Comparison of ENCODE assay signal across 8 cellular contexts in genomic region chr18:48940854-48941531, GRCh38. TPM values are rescaled to one million over a fixed set of nuclear protein-coding genes. Genes with fewer than 3 reads are reported as not detected.
DNase-seq lines count a peak whose midpoint lies in the region; ATAC-seq and TF ChIP-seq lines count a peak whose summit lies in the region.

No MANE protein-coding gene starts in this region.

- H3K9ac ChIP-seq in mucosa of stomach (ENCODE audit: low read length): peak overlapping the region; percentile 16

- peak overlapping the region; percentile 96 for H3K27ac Mint-ChIP-seq in CD8-positive, alpha-beta T cell
- H3K27ac Mint-ChIP-seq in T-cell: peak overlapping the region; percentile 87 to 93
- H3K27ac Mint-ChIP-seq in activated naive CD8-positive, alpha-beta T cell treated with anti-CD3 and anti-CD28 coated beads, Interleukin-2, amount 50 U/mL, for 24 hours: peak overlapping the region; percentile 77

- no peaks in the 10 kb centered on the region for H3K36me3 ChIP-seq in CD8-positive, alpha-beta T cell (ENCODE audit: insufficient read depth, low read length)
- H3K36me3 ChIP-seq in mucosa of stomach (ENCODE audit: control insufficient read depth, insufficient read depth, low read length): peaks cover 17% of the 10 kb centered on the region

- POLR2A ChIA-PET in CD8-positive, alpha-beta T cell (lab: Charles Lee): interaction anchor here (0.6 to 2.6 kb wide), 7 partner anchors 12 to 163 kb away, joined by 3 to 26 read pairs (median 4); partner anchors contain the start of gene SMAD7
- POLR2A ChIA-PET in T-cell (lab: Charles Lee): interaction anchor here (0.7 to 3.0 kb wide), 8 partner anchors 8 to 127 kb away, joined by 3 to 22 read pairs (median 6); no protein-coding TSS in a partner anchor

- no peaks in the 10 kb centered on the region for H3K9me3 Mint-ChIP-seq in CD8-positive, alpha-beta T cell
- H3K9me3 Mint-ChIP-seq in T-cell: no peaks in the 10 kb centered on the region
- no peaks in the 10 kb centered on the region for H3K9me3 Mint-ChIP-seq in activated naive CD8-positive, alpha-beta T cell treated with anti-CD3 and anti-CD28 coated beads, Interleukin-2, amount 50 U/mL, for 24 hours

- peak overlapping the region; percentile 53 for H3K27ac ChIP-seq in CD8-positive, alpha-beta T cell (ENCODE audit: low read depth, low read length)
- H3K27ac ChIP-seq in substantia nigra (ENCODE audit: low read depth, low read length, poor library complexity, severe bottlenecking): peak overlapping the region; percentile 62

- peaks cover 41% of the 10 kb centered on the region for H3K36me3 Mint-ChIP-seq in CD8-positive, alpha-beta T cell
- peaks cover 44% of the 10 kb centered on the region for H3K36me3 Mint-ChIP-seq in T-cell
- peaks cover 46% of the 10 kb centered on the region for H3K36me3 Mint-ChIP-seq in activated naive CD8-positive, alpha-beta T cell treated with anti-CD3 and anti-CD28 coated beads, Interleukin-2, amount 50 U/mL, for 24 hours (ENCODE audit: low read depth)

- peak; percentile 74 to 99 (median 89) for DNase-seq in CD8-positive, alpha-beta T cell
- DNase-seq in T-cell: peak; percentile 63 to 97 (median 91)
- peak; percentile 78 for DNase-seq in activated naive CD8-positive, alpha-beta T cell treated with anti-CD3 and anti-CD28 coated beads, Interleukin-2, amount 50 U/mL, for 24 hours
- DNase-seq in substantia nigra (lab: John Stamatoyannopoulos, UW): peak in 2 of 49 donors; percentile 31 to 47
- no peak for DNase-seq in anterior cingulate cortex (lab: John Stamatoyannopoulos, UW)

- H3K4me1 ChIP-seq in CD8-positive, alpha-beta T cell (ENCODE audit: insufficient read depth, low read length): peaks cover 81% of the 10 kb centered on the region
- peaks cover 87% of the 10 kb centered on the region for H3K4me1 ChIP-seq in mucosa of stomach (ENCODE audit: control insufficient read depth, insufficient read depth, low read length)

- peak; percentile 81 for ATAC-seq in CD8-positive, alpha-beta T cell
- ATAC-seq in GM21786 (IDR thresholded peaks at IDR 0.05; ENCODE audit: unreplicated experiment) (peak; percentile 63), T-cell (replicated peaks in 1 of 4) (peak; percentile 88 to 89 (median 89)), HG02973 (IDR thresholded peaks at IDR 0.05; ENCODE audit: unreplicated experiment) (no peak)
- ATAC-seq in activated naive CD8-positive, alpha-beta T cell treated with anti-CD3 and anti-CD28 coated beads, Interleukin-2, amount 50 U/mL, for 24 hours: peak; percentile 90

- H3K4me1 Mint-ChIP-seq in CD8-positive, alpha-beta T cell (ENCODE audit: low read depth): peaks cover 93% of the 10 kb centered on the region
- peaks cover 92 to 97% (median 96%) of the 10 kb centered on the region in 3 donors for H3K4me1 Mint-ChIP-seq in T-cell
- H3K4me1 Mint-ChIP-seq in activated naive CD8-positive, alpha-beta T cell treated with anti-CD3 and anti-CD28 coated beads, Interleukin-2, amount 50 U/mL, for 24 hours: peaks cover 95% of the 10 kb centered on the region

- intact Hi-C loops in CD8-positive, alpha-beta T cell (cut with DNase I, micrococcal nuclease): loop anchor here (1.0 to 10.0 kb wide), 7 partner anchors 8 to 1434 kb away; partner anchors contain the start of genes CXXC1 (in 1 of the 2), MBD1 (in 1 of the 2), RPL17 (in 1 of the 2) and SKA1 (in 1 of the 2)

- no peaks in the 10 kb centered on the region for H3K27me3 Mint-ChIP-seq in CD8-positive, alpha-beta T cell (ENCODE audit: low read depth)
- no peaks in the 10 kb centered on the region for H3K27me3 Mint-ChIP-seq in T-cell
- H3K27me3 Mint-ChIP-seq in activated naive CD8-positive, alpha-beta T cell treated with anti-CD3 and anti-CD28 coated beads, Interleukin-2, amount 50 U/mL, for 24 hours: no peaks in the 10 kb centered on the region

- CTCF ChIA-PET in CD8-positive, alpha-beta T cell (lab: Charles Lee): interaction anchor here (0.9 to 2.9 kb wide), 7 partner anchors 11 to 163 kb away, joined by 3 to 16 read pairs (median 6); partner anchors contain the start of gene SMAD7
- CTCF ChIA-PET in T-cell (lab: Charles Lee): interaction anchor here (0.7 to 2.1 kb wide), 2 partner anchors 11 to 57 kb away, joined by 3 to 9 read pairs; no protein-coding TSS in a partner anchor

- no peaks in the 10 kb centered on the region for H3K27me3 ChIP-seq in CD8-positive, alpha-beta T cell (ENCODE audit: insufficient read depth, low read length)
- H3K27me3 ChIP-seq in mucosa of stomach (ENCODE audit: control insufficient read depth, insufficient read depth, low read length): no peaks in the 10 kb centered on the region

- H3K4me3 ChIP-seq in CD8-positive, alpha-beta T cell (ENCODE audit: low read depth, low read length): peak overlapping the region; percentile 49
- no peak overlapping the region for H3K4me3 ChIP-seq in mucosa of stomach (ENCODE audit: low read length)

- H3K4me3 Mint-ChIP-seq in CD8-positive, alpha-beta T cell: peak overlapping the region; percentile 82
- H3K4me3 Mint-ChIP-seq in T-cell: peak overlapping the region; percentile 74 to 87 (median 81)
- H3K4me3 Mint-ChIP-seq in activated naive CD8-positive, alpha-beta T cell treated with anti-CD3 and anti-CD28 coated beads, Interleukin-2, amount 50 U/mL, for 24 hours: peak overlapping the region; percentile 65

- TF ChIP-seq CTCF in CD8-positive, alpha-beta T cell (IDR thresholded peaks at IDR 0.05): no peak

- H3K9me3 ChIP-seq in CD8-positive, alpha-beta T cell (ENCODE audit: low read length): no peaks in the 10 kb centered on the region
- H3K9me3 ChIP-seq in mucosa of stomach (ENCODE audit: control insufficient read depth, low read length): no peaks in the 10 kb centered on the region

RNA-seq across cellular contexts. Expression of gene SMAD7, which starts 9.8 kb away (rescaled TPM):
- total RNA-seq in CD8-positive, alpha-beta T cell: 100 to 1,000 TPM; 227 to 236 TPM
- 100 to 1,000 TPM in 1 of 5 donors, 10 to 100 TPM in 4; 28.5 to 138 (median 57.7) TPM for total RNA-seq in T-cell

Comparison
In these comparisons a context has a peak if more than half of its experiments do, and no peak if none do; other contexts are left out.
1. DNase-seq: peak in CD8-positive, alpha-beta T cell (7 of 7), T-cell (34 of 34) and activated naive CD8-positive, alpha-beta T cell treated with anti-CD3 and anti-CD28 coated beads, Interleukin-2, amount 50 U/mL, for 24 hours (single experiment); none in anterior cingulate cortex (0 of 58).
2. Peak in every context shown above with its lines, with median percentiles within 50 percentile points of each other: H3K27ac Mint-ChIP-seq and H3K4me3 Mint-ChIP-seq.